ENCODE assay signal across 22 cellular contexts in the genomic region with DNA sequence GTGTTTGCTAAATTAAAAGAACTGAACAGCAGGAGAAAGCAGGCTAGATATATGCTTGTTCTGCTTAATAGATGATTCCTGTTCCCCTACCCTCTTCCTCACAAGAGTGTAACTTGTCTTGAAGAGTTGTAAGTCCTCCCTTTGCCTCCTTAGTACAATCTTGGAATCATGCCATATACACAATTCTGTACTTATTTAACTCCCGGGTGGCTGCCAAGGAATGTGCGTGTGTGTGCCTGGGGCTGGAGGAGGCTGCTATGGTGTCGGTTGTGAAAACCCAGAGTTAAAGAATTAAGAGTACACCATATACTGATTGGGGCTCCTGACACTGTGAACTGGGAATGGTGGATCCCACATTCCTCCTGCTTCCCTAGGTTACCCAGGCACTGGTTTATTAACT.
DNase-seq lines count a peak whose midpoint lies in the region; ATAC-seq and TF ChIP-seq lines count a peak whose summit lies in the region.
"Had no signal": no experiment of that assay in that cellular context is flagged by ENCODE, and none has a peak within 500 bp of the region (broad histone marks: within the 10 kb centered on the region; RNA-seq: fewer than 3 reads in every experiment).

No MANE protein-coding gene starts in this region.

- ATAC-seq in T-cell (replicated peaks in 1 of 4) (no peak), HG03521 (IDR thresholded peaks at IDR 0.05; ENCODE audit: unreplicated experiment) (no peak)
- ATAC-seq: HepG2; stimulated activated naive CD8-positive, alpha-beta T cell treated with anti-CD3 and anti-CD28 coated beads, Interleukin-15, amount 100 ng/mL, for 72 hours had no signal

- DNase-seq in RPMI7951 (ENCODE audit: low read depth) (peak; percentile 65), epithelial cell of esophagus (ENCODE audit: low read depth) (peak; percentile 24), iris pigment epithelial cell (ENCODE audit: low read depth) (peak; percentile 64), smooth muscle cell (lab: John Stamatoyannopoulos, UW; ENCODE audit: unreplicated experiment) (no peak), T-cell (no peak), GDM1 (lab: John Stamatoyannopoulos, UW) (no peak)
- DNase-seq in CD4-positive, alpha-beta memory T cell, result no peak
- DNase-seq: activated B cell treated with CpG ODN at 0.5 μM for 24 hours; activated CD8-positive, alpha-beta memory T cell treated with anti-CD3 and anti-CD28 coated beads, Interleukin-2, amount 50 U/mL, for 4 hours; activated naive CD4-positive, alpha-beta T cell treated with anti-CD3 and anti-CD28 coated beads, Interleukin-2, amount 10 ng/mL, durations not matched to agents 7 days and 5 days; caudate nucleus; DND-41; H7; lower lobe of right lung; NCI-H2171; small intestine; stimulated activated naive CD8-positive, alpha-beta T cell treated with anti-CD3 and anti-CD28 coated beads, Interleukin-15, amount 100 ng/mL, for 72 hours had no signal

- TF ChIP-seq CTCF in epithelial cell of esophagus (IDR thresholded peaks at IDR 0.05; ENCODE audit: insufficient read depth, low read depth, low read length, missing control alignments) (no peak), smooth muscle cell (IDR thresholded peaks at IDR 0.05; ENCODE audit: borderline replicate concordance, insufficient read depth, poor library complexity, severe bottlenecking) (no peak)

- H3K9me3 ChIP-seq in smooth muscle cell (replicated peaks; ENCODE audit: low read depth), result no peaks in the 10 kb centered on the region
- no peaks in the 10 kb centered on the region for H3K9me3 ChIP-seq in CD4-positive, alpha-beta memory T cell (ENCODE audit: control insufficient read depth in 1 of 2, low read length in 2 of 2)
- H3K9me3 ChIP-seq: lower lobe of right lung had no signal

- peaks cover 5% of the 10 kb centered on the region for H3F3A ChIP-seq in smooth muscle cell (ENCODE audit: low read depth)

- POLR2A ChIA-PET in CD4-positive, alpha-beta memory T cell (lab: Charles Lee; ENCODE audit: partially characterized antibody), result no interaction called here
- POLR2A ChIA-PET in T-cell (lab: Charles Lee), result no interaction called here

- H3K4me3 ChIP-seq in epithelial cell of esophagus (ENCODE audit: low read length) (no peak overlapping the region), smooth muscle cell (no peak overlapping the region)
- H3K4me3 ChIP-seq in CD4-positive, alpha-beta memory T cell (ENCODE audit: low read length in 2 of 2), result no peak overlapping the region
- H3K4me3 ChIP-seq: lower lobe of right lung had no signal

- CTCF ChIA-PET in CD4-positive, alpha-beta memory T cell (lab: Charles Lee; ENCODE audit: partially characterized antibody), result no interaction called here
- CTCF ChIA-PET in T-cell (lab: Charles Lee), result interaction anchor here in 1 of 2 donors (0.5 kb wide), 1 partner anchor 885 kb away, joined by 3 read pairs; no protein-coding TSS in a partner anchor

- H3K9ac ChIP-seq in smooth muscle cell (ENCODE audit: low read depth), result no peak overlapping the region

- intact Hi-C loops in CD4-positive, alpha-beta memory T cell (cut with micrococcal nuclease), result no loop called here

- H3K4me3 Mint-ChIP-seq in CD4-positive, alpha-beta memory T cell, result no peak overlapping the region
- H3K4me3 Mint-ChIP-seq in T-cell, result no peak overlapping the region
- H3K4me3 Mint-ChIP-seq: activated B cell treated with CpG ODN at 0.5 μM for 24 hours; activated naive CD4-positive, alpha-beta T cell treated with anti-CD3 and anti-CD28 coated beads, Interleukin-2, amount 10 ng/mL, durations not matched to agents 7 days and 5 days; stimulated activated naive CD8-positive, alpha-beta T cell treated with anti-CD3 and anti-CD28 coated beads, Interleukin-15, amount 100 ng/mL, for 72 hours; T-helper 1 cell treated with Interleukin-12 subunit alpha and Interleukin-12 subunit beta and Interleukin-4 antibody, amounts not matched to agents 30 μg/mL and 1 μg/mL, for 36 hours had no signal

- no peaks in the 10 kb centered on the region for H3K27me3 Mint-ChIP-seq in CD4-positive, alpha-beta memory T cell
- H3K27me3 Mint-ChIP-seq in T-cell, result peaks cover 0 to 4% of the 10 kb centered on the region in 2 donors
- H3K27me3 Mint-ChIP-seq: activated B cell treated with CpG ODN at 0.5 μM for 24 hours; stimulated activated naive CD8-positive, alpha-beta T cell treated with anti-CD3 and anti-CD28 coated beads, Interleukin-15, amount 100 ng/mL, for 72 hours had no signal

- no peaks in the 10 kb centered on the region for H3K4me1 ChIP-seq in smooth muscle cell (ENCODE audit: low read depth)
- H3K4me1 ChIP-seq in CD4-positive, alpha-beta memory T cell (ENCODE audit: insufficient read depth, low read length), result no peaks in the 10 kb centered on the region

- peak overlapping the region; percentile 6 for H3K27ac ChIP-seq in smooth muscle cell (ENCODE audit: low read depth)
- no peak overlapping the region for H3K27ac ChIP-seq in CD4-positive, alpha-beta memory T cell (ENCODE audit: low read depth, low read length)
- H3K27ac ChIP-seq: C4-2B, lower lobe of right lung, RWPE1 had no signal

- 40% methylated on average over 3 of the region's 3 CpGs for WGBS in smooth muscle cell (ENCODE audit: low lambda C conversion rate)

- no peaks in the 10 kb centered on the region for H4K20me1 ChIP-seq in smooth muscle cell (ENCODE audit: low read depth)

- H2AFZ ChIP-seq in smooth muscle cell (ENCODE audit: low read depth), result no peak overlapping the region

- no peaks in the 10 kb centered on the region for H3K9me3 Mint-ChIP-seq in CD4-positive, alpha-beta memory T cell
- H3K9me3 Mint-ChIP-seq in T-cell, result no peaks in the 10 kb centered on the region
- H3K9me3 Mint-ChIP-seq: activated B cell treated with CpG ODN at 0.5 μM for 24 hours; activated naive CD4-positive, alpha-beta T cell treated with anti-CD3 and anti-CD28 coated beads, Interleukin-2, amount 10 ng/mL, durations not matched to agents 7 days and 5 days; stimulated activated naive CD8-positive, alpha-beta T cell treated with anti-CD3 and anti-CD28 coated beads, Interleukin-15, amount 100 ng/mL, for 72 hours; T-helper 1 cell treated with Interleukin-12 subunit alpha and Interleukin-12 subunit beta and Interleukin-4 antibody, amounts not matched to agents 30 μg/mL and 1 μg/mL, for 36 hours had no signal

- H3K4me2 ChIP-seq in smooth muscle cell, result peak overlapping the region; percentile 12

- H3K27me3 ChIP-seq in smooth muscle cell (ENCODE audit: low read depth), result no peaks in the 10 kb centered on the region
- H3K27me3 ChIP-seq in CD4-positive, alpha-beta memory T cell (ENCODE audit: insufficient read depth, low read length), result no peaks in the 10 kb centered on the region

- peaks cover 8% of the 10 kb centered on the region for H3K36me3 ChIP-seq in smooth muscle cell (ENCODE audit: low read depth)
- no peaks in the 10 kb centered on the region for H3K36me3 ChIP-seq in CD4-positive, alpha-beta memory T cell (ENCODE audit: insufficient read depth, low read length)

- no peak overlapping the region for H3K27ac Mint-ChIP-seq in CD4-positive, alpha-beta memory T cell
- no peak overlapping the region for H3K27ac Mint-ChIP-seq in T-cell
- H3K27ac Mint-ChIP-seq: activated B cell treated with CpG ODN at 0.5 μM for 24 hours; activated naive CD4-positive, alpha-beta T cell treated with anti-CD3 and anti-CD28 coated beads, Interleukin-2, amount 10 ng/mL, durations not matched to agents 7 days and 5 days; stimulated activated naive CD8-positive, alpha-beta T cell treated with anti-CD3 and anti-CD28 coated beads, Interleukin-15, amount 100 ng/mL, for 72 hours; T-helper 1 cell treated with Interleukin-12 subunit alpha and Interleukin-12 subunit beta and Interleukin-4 antibody, amounts not matched to agents 30 μg/mL and 1 μg/mL, for 36 hours had no signal

- no peaks in the 10 kb centered on the region for H3K79me2 ChIP-seq in smooth muscle cell (ENCODE audit: low read depth)

- H3K4me1 Mint-ChIP-seq in CD4-positive, alpha-beta memory T cell, result no peaks in the 10 kb centered on the region
- H3K4me1 Mint-ChIP-seq in T-cell, result no peaks in the 10 kb centered on the region
- H3K4me1 Mint-ChIP-seq: activated B cell treated with CpG ODN at 0.5 μM for 24 hours; activated naive CD4-positive, alpha-beta T cell treated with anti-CD3 and anti-CD28 coated beads, Interleukin-2, amount 10 ng/mL, durations not matched to agents 7 days and 5 days had no signal

- no peaks in the 10 kb centered on the region for H3K36me3 Mint-ChIP-seq in CD4-positive, alpha-beta memory T cell
- H3K36me3 Mint-ChIP-seq in T-cell, result no peaks in the 10 kb centered on the region
- H3K36me3 Mint-ChIP-seq: activated naive CD4-positive, alpha-beta T cell treated with anti-CD3 and anti-CD28 coated beads, Interleukin-2, amount 10 ng/mL, durations not matched to agents 7 days and 5 days had no signal

Comparison
In these comparisons a context has a peak if more than half of its experiments do, and no peak if none do; other contexts are left out.
1. DNase-seq: peak in RPMI7951 (single experiment), epithelial cell of esophagus (single experiment) and iris pigment epithelial cell (single experiment); none in smooth muscle cell (single experiment), CD4-positive, alpha-beta memory T cell (0 of 5), T-cell (0 of 34) and GDM1 (single experiment).